33 cellular contexts compared by ENCODE assay signal in genomic region chr2:218755198-218755566, GRCh38. TPM values are rescaled to one million over a fixed set of nuclear protein-coding genes. Genes with fewer than 3 reads are reported as not detected.
"Had no signal": no experiment of that assay in that cellular context is flagged by ENCODE, and none has a peak within 500 bp of the region (broad histone marks: within the 10 kb centered on the region; RNA-seq: fewer than 3 reads in every experiment).

No MANE protein-coding gene starts in this region.

- DNase-seq: activated CD4-positive, alpha-beta T cell treated with anti-CD3 and anti-CD28 coated beads, Interleukin-2, amount 10 ng/mL, durations not matched to agents 24 days and 14 days; activated CD4-positive, alpha-beta T cell treated with anti-CD3 and anti-CD28 coated beads, Interleukin-2, amount 50 U/mL, for 4 hours; activated CD8-positive, alpha-beta T cell treated with anti-CD3 and anti-CD28 coated beads, Interleukin-2, amount 10 ng/mL, durations not matched to agents 7 days and 5 days; activated gamma-delta T cell treated with Interleukin-2 at 50 U/mL for 16 hours; activated naive CD4-positive, alpha-beta T cell treated with anti-CD3 and anti-CD28 coated beads, Interleukin-2, amount 10 ng/mL, durations not matched to agents 7 days and 5 days; activated naive CD8-positive, alpha-beta T cell treated with anti-CD3 and anti-CD28 coated beads, Interleukin-2, amount 50 U/mL, for 24 hours; activated T-cell treated with anti-CD3 and anti-CD28 coated beads, Interleukin-2, amount 50 U/mL, for 4 hours; anterior cingulate cortex; Kasumi-1; KG1; MM.1S; MV-4-11; NCI-H1092; NCI-H1436 treated with DMSO at 0.1 percent for 48 hours; NCI-H1694 treated with DMSO at 0.1 percent for 48 hours; NCI-H2029; NCI-H345; NCI-H526; NCI-H748 treated with DMSO at 0.1 percent for 48 hours; NK-92 treated with Interleukin-12 subunit alpha and Interleukin-12 subunit beta, amount 100 ng/mL, for 24 hours; PC-3; Peyer's patch; RPMI8226; SHP77 treated with DMSO at 0.1 percent for 48 hours; SK-N-SH had no signal

- H3K9ac ChIP-seq: SK-N-SH had no signal

- H3K27ac Mint-ChIP-seq: activated CD4-positive, alpha-beta T cell treated with anti-CD3 and anti-CD28 coated beads, Interleukin-2, amount 10 ng/mL, durations not matched to agents 24 days and 14 days; activated CD8-positive, alpha-beta T cell treated with anti-CD3 and anti-CD28 coated beads, Interleukin-2, amount 10 ng/mL, durations not matched to agents 7 days and 5 days; activated naive CD4-positive, alpha-beta T cell treated with anti-CD3 and anti-CD28 coated beads, Interleukin-2, amount 10 ng/mL, durations not matched to agents 7 days and 5 days; activated naive CD8-positive, alpha-beta T cell; activated naive CD8-positive, alpha-beta T cell treated with anti-CD3 and anti-CD28 coated beads, Interleukin-2, amount 50 U/mL, for 24 hours; activated T-helper 1 cell treated with anti-CD3 and anti-CD28 coated beads, Interleukin-12 subunit alpha, Interleukin-12 subunit beta, Interleukin-2, Interleukin-4 antibody, amounts not matched to agents 30 ng/mL and 10 ng/mL and 1 ng/mL, durations not matched to agents 14 hours and 24 hours and 36 hours; T-helper 1 cell treated with Interleukin-12 subunit alpha and Interleukin-12 subunit beta and Interleukin-4 antibody, amounts not matched to agents 30 μg/mL and 1 μg/mL, for 36 hours; T-helper 2 cell treated with Interferon-gamma antibody and Interleukin-4, amounts not matched to agents 5 μg/mL and 100 μg/mL, for 36 hours had no signal

- H3K27me3 Mint-ChIP-seq: activated CD4-positive, alpha-beta T cell treated with anti-CD3 and anti-CD28 coated beads, Interleukin-2, amount 10 ng/mL, durations not matched to agents 24 days and 14 days; activated naive CD4-positive, alpha-beta T cell treated with anti-CD3 and anti-CD28 coated beads, Interleukin-2, amount 10 ng/mL, durations not matched to agents 7 days and 5 days; activated naive CD8-positive, alpha-beta T cell; activated naive CD8-positive, alpha-beta T cell treated with anti-CD3 and anti-CD28 coated beads, Interleukin-2, amount 50 U/mL, for 24 hours; central memory CD8-positive, alpha-beta T cell had no signal

- H3K4me1 ChIP-seq: Peyer's patch, SJSA1 had no signal

- H3K27ac ChIP-seq: Peyer's patch, SJSA1 had no signal

- H3K4me3 Mint-ChIP-seq: activated CD4-positive, alpha-beta T cell treated with anti-CD3 and anti-CD28 coated beads, Interleukin-2, amount 10 ng/mL, durations not matched to agents 24 days and 14 days; activated CD8-positive, alpha-beta T cell treated with anti-CD3 and anti-CD28 coated beads, Interleukin-2, amount 10 ng/mL, durations not matched to agents 7 days and 5 days; activated naive CD4-positive, alpha-beta T cell treated with anti-CD3 and anti-CD28 coated beads, Interleukin-2, amount 10 ng/mL, durations not matched to agents 7 days and 5 days; activated naive CD8-positive, alpha-beta T cell; activated naive CD8-positive, alpha-beta T cell treated with anti-CD3 and anti-CD28 coated beads, Interleukin-2, amount 50 U/mL, for 24 hours; activated T-cell treated with anti-CD3 and anti-CD28 coated beads, Interleukin-2, amount 50 U/mL, for 4 hours; activated T-helper 1 cell treated with anti-CD3 and anti-CD28 coated beads, Interleukin-12 subunit alpha, Interleukin-12 subunit beta, Interleukin-2, Interleukin-4 antibody, amounts not matched to agents 30 ng/mL and 10 ng/mL and 1 ng/mL, durations not matched to agents 14 hours and 24 hours and 36 hours; central memory CD8-positive, alpha-beta T cell; T-helper 1 cell treated with Interleukin-12 subunit alpha and Interleukin-12 subunit beta and Interleukin-4 antibody, amounts not matched to agents 30 μg/mL and 1 μg/mL, for 36 hours; T-helper 2 cell treated with Interferon-gamma antibody and Interleukin-4, amounts not matched to agents 5 μg/mL and 100 μg/mL, for 36 hours had no signal

- H3K9me3 ChIP-seq: Peyer's patch, SJSA1, SK-N-SH had no signal

- H3K4me1 Mint-ChIP-seq: activated CD4-positive, alpha-beta T cell treated with anti-CD3 and anti-CD28 coated beads, Interleukin-2, amount 10 ng/mL, durations not matched to agents 24 days and 14 days; activated naive CD4-positive, alpha-beta T cell treated with anti-CD3 and anti-CD28 coated beads, Interleukin-2, amount 10 ng/mL, durations not matched to agents 7 days and 5 days; central memory CD8-positive, alpha-beta T cell had no signal

- ATAC-seq: activated CD8-positive, alpha-beta T cell treated with anti-CD3 and anti-CD28 coated beads, Interleukin-2, amount 10 ng/mL, durations not matched to agents 7 days and 5 days; activated naive CD8-positive, alpha-beta T cell treated with anti-CD3 and anti-CD28 coated beads, Interleukin-2, amount 50 U/mL, for 24 hours; activated T-cell treated with anti-CD3 and anti-CD28 coated beads, Interleukin-2, amount 50 U/mL, for 4 hours; PC-3 had no signal

- H3K9me3 Mint-ChIP-seq: activated CD4-positive, alpha-beta T cell treated with anti-CD3 and anti-CD28 coated beads, Interleukin-2, amount 10 ng/mL, durations not matched to agents 24 days and 14 days; activated naive CD4-positive, alpha-beta T cell treated with anti-CD3 and anti-CD28 coated beads, Interleukin-2, amount 10 ng/mL, durations not matched to agents 7 days and 5 days; activated naive CD8-positive, alpha-beta T cell treated with anti-CD3 and anti-CD28 coated beads, Interleukin-2, amount 50 U/mL, for 24 hours; activated T-cell treated with anti-CD3 and anti-CD28 coated beads, Interleukin-2, amount 50 U/mL, for 4 hours; activated T-helper 1 cell treated with anti-CD3 and anti-CD28 coated beads, Interleukin-12 subunit alpha, Interleukin-12 subunit beta, Interleukin-2, Interleukin-4 antibody, amounts not matched to agents 30 ng/mL and 10 ng/mL and 1 ng/mL, durations not matched to agents 14 hours and 24 hours and 36 hours; central memory CD8-positive, alpha-beta T cell; T-helper 1 cell treated with Interleukin-12 subunit alpha and Interleukin-12 subunit beta and Interleukin-4 antibody, amounts not matched to agents 30 μg/mL and 1 μg/mL, for 36 hours; T-helper 2 cell treated with Interferon-gamma antibody and Interleukin-4, amounts not matched to agents 5 μg/mL and 100 μg/mL, for 36 hours had no signal

- H3K27me3 ChIP-seq: cardiac muscle cell, Peyer's patch, SJSA1 had no signal

- H3K4me3 ChIP-seq: cardiac muscle cell, Peyer's patch, SJSA1 had no signal

RNA-seq across cellular contexts. Expression of gene CYP27A1, which starts 26.8 kb away (rescaled TPM):
- total RNA-seq: activated CD8-positive, alpha-beta T cell treated with anti-CD3 and anti-CD28 coated beads, Interleukin-2, amount 10 ng/mL, durations not matched to agents 7 days and 5 days; NCI-H460 had no signal
